In genomic region chr1:67264899-67265298, GRCh38 we compare ENCODE assay signal across 15 cellular contexts. TPM values are rescaled to one million over a fixed set of nuclear protein-coding genes. Genes with fewer than 3 reads are reported as not detected.
DNase-seq lines count a peak whose midpoint lies in the region; ATAC-seq, FAIRE-seq and TF ChIP-seq lines count a peak whose summit lies in the region.
"Had no signal": no experiment of that assay in that cellular context is flagged by ENCODE, and none has a peak within 500 bp of the region (broad histone marks: within the 10 kb centered on the region; RNA-seq: fewer than 3 reads in every experiment).

No MANE protein-coding gene starts in this region.

- peak overlapping the region; percentile 58 for H3K4me3 ChIP-seq in BLaER1
- no peak overlapping the region for H3K4me3 ChIP-seq in GM23338
- H3K4me3 ChIP-seq: SJCRH30 had no signal

- H3K36me3 Mint-ChIP-seq in activated naive CD8-positive, alpha-beta T cell treated with anti-CD3 and anti-CD28 coated beads for 36 hours, result no peaks in the 10 kb centered on the region
- no peaks in the 10 kb centered on the region for H3K36me3 Mint-ChIP-seq in GM23338 (ENCODE audit: low read depth)
- H3K36me3 Mint-ChIP-seq: CD14-positive monocyte; stimulated activated naive B cell treated with anti-CD40 and anti-IgM and Interleukin-4, amounts not matched to agents 10 μg/mL and 1 μg/mL and 100 μg/mL, for 72 hours had no signal

- H3F3A ChIP-seq in GM23338 (replicated peaks; ENCODE audit: low read depth), result no peaks in the 10 kb centered on the region

- no peak for DNase-seq in GM12892 (ENCODE audit: insufficient read length)
- no peak for DNase-seq in activated naive CD8-positive, alpha-beta T cell treated with anti-CD3 and anti-CD28 coated beads for 36 hours
- DNase-seq in GM23338 (ENCODE audit: low spot score), result no peak
- DNase-seq in HUDEP-2 (lab: John Stamatoyannopoulos, UW; ENCODE audit: unreplicated experiment in 76 of 76), result no peak
- DNase-seq: activated effector memory CD4-positive, alpha-beta T cell treated with anti-CD3 and anti-CD28 coated beads, Interleukin-2, amount 50 U/mL, for 16 hours; midbrain; NCI-H82; SJCRH30; stimulated activated naive B cell treated with anti-CD40 and anti-IgM and Interleukin-4, amounts not matched to agents 10 μg/mL and 1 μg/mL and 100 μg/mL, for 72 hours; WERI-Rb-1 had no signal

- no peak overlapping the region for H3K27ac Mint-ChIP-seq in activated naive CD8-positive, alpha-beta T cell treated with anti-CD3 and anti-CD28 coated beads for 36 hours
- H3K27ac Mint-ChIP-seq in GM23338, result no peak overlapping the region
- H3K27ac Mint-ChIP-seq: CD14-positive monocyte; stimulated activated naive B cell treated with anti-CD40 and anti-IgM and Interleukin-4, amounts not matched to agents 10 μg/mL and 1 μg/mL and 100 μg/mL, for 72 hours had no signal

- H3K9me2 ChIP-seq in GM23338 (ENCODE audit: insufficient read depth), result no peaks in the 10 kb centered on the region

- H3K9ac ChIP-seq in BLaER1, result peak overlapping the region; percentile 63

- H4K20me1 ChIP-seq in BLaER1 (no peaks in the 10 kb centered on the region), GM23338 (replicated peaks; ENCODE audit: insufficient read depth) (no peaks in the 10 kb centered on the region)

- H3K9me3 ChIP-seq in BLaER1, result peaks cover 7% of the 10 kb centered on the region; the same call in 1 of the 2 replicates
- H3K9me3 ChIP-seq: SJCRH30 had no signal

- no peak for TF ChIP-seq POLR2A in GM12892 (IDR thresholded peaks at IDR 0.05; ENCODE audit: low read depth, low read length)

- FAIRE-seq in GM12892 (lab: Jason Lieb, UNC), result peak; percentile 9

- peaks cover 4% of the 10 kb centered on the region for H3K27me3 Mint-ChIP-seq in activated naive CD8-positive, alpha-beta T cell treated with anti-CD3 and anti-CD28 coated beads for 36 hours
- H3K27me3 Mint-ChIP-seq in GM23338 (ENCODE audit: insufficient read depth, low read depth, poor library complexity), result peaks cover 4% of the 10 kb centered on the region

- H3K27ac ChIP-seq in BLaER1, result peak overlapping the region; percentile 91
- H3K27ac ChIP-seq in GM23338 (ENCODE audit: low read depth), result no peak overlapping the region
- H3K27ac ChIP-seq: SJCRH30, WERI-Rb-1 had no signal

- H3K27me3 ChIP-seq in BLaER1, result no peaks in the 10 kb centered on the region
- H3K27me3 ChIP-seq in GM23338 (ENCODE audit: insufficient read depth), result no peaks in the 10 kb centered on the region
- H3K27me3 ChIP-seq: SJCRH30 had no signal

- no peak overlapping the region for H2AFZ ChIP-seq in GM23338

- H3K4me1 Mint-ChIP-seq in activated naive CD8-positive, alpha-beta T cell treated with anti-CD3 and anti-CD28 coated beads for 36 hours, result peaks cover 29% of the 10 kb centered on the region
- peaks cover 40% of the 10 kb centered on the region for H3K4me1 Mint-ChIP-seq in GM23338

- H3K36me3 ChIP-seq in BLaER1, result 0 out of 2 replicates have a peak, but pooled peaks cover 1% of the 10 kb centered on the region
- H3K36me3 ChIP-seq in GM23338 (ENCODE audit: insufficient read depth), result no peaks in the 10 kb centered on the region
- H3K36me3 ChIP-seq: SJCRH30, WERI-Rb-1 had no signal

- H3K4me3 Mint-ChIP-seq in activated naive CD8-positive, alpha-beta T cell treated with anti-CD3 and anti-CD28 coated beads for 36 hours, result peak overlapping the region; percentile 34
- no peak overlapping the region for H3K4me3 Mint-ChIP-seq in GM23338
- H3K4me3 Mint-ChIP-seq: CD14-positive monocyte had no signal

- no peak for TF ChIP-seq CTCF in GM23338 (conservative IDR thresholded peaks at IDR 0.05; ENCODE audit: low read depth in 2 of 2)

- H3K4me2 ChIP-seq in BLaER1 (peak overlapping the region; percentile 87), GM23338 (no peak overlapping the region)

- H3K79me2 ChIP-seq in GM23338 (replicated peaks; ENCODE audit: insufficient read depth), result no peaks in the 10 kb centered on the region

- no peaks in the 10 kb centered on the region for H3K9me3 Mint-ChIP-seq in activated naive CD8-positive, alpha-beta T cell treated with anti-CD3 and anti-CD28 coated beads for 36 hours
- no peaks in the 10 kb centered on the region for H3K9me3 Mint-ChIP-seq in GM23338
- H3K9me3 Mint-ChIP-seq: CD14-positive monocyte; stimulated activated naive B cell treated with anti-CD40 and anti-IgM and Interleukin-4, amounts not matched to agents 10 μg/mL and 1 μg/mL and 100 μg/mL, for 72 hours had no signal

- peak; percentile 67 for ATAC-seq in HG03064 (IDR thresholded peaks at IDR 0.05; ENCODE audit: low read depth, unreplicated experiment)
- no peak for ATAC-seq in GM23338
- ATAC-seq in GM19455 (IDR thresholded peaks at IDR 0.05; ENCODE audit: unreplicated experiment), result no peak
- no peak for ATAC-seq in HG03045 (IDR thresholded peaks at IDR 0.05; ENCODE audit: unreplicated experiment)
- ATAC-seq: stimulated activated naive B cell treated with anti-CD40 and anti-IgM and Interleukin-4, amounts not matched to agents 10 μg/mL and 1 μg/mL and 100 μg/mL, for 72 hours had no signal

- H3K4me1 ChIP-seq in BLaER1 (peaks cover 86% of the 10 kb centered on the region), GM23338 (ENCODE audit: insufficient read depth) (peaks cover 33% of the 10 kb centered on the region)
- H3K4me1 ChIP-seq: SJCRH30 had no signal

TF ChIP-seq in GM23338, 12 proteins besides CTCF, POLR2A, EP300 and RAD21:
- TF ChIP-seq ETS1 (IDR thresholded peaks at IDR 0.05) (no peak), REST (IDR thresholded peaks at IDR 0.05; ENCODE audit: unreplicated experiment) (no peak), NANOG (IDR thresholded peaks at IDR 0.05; ENCODE audit: borderline replicate concordance) (no peak), ZNF114 (CRISPR knock-in tag; IDR thresholded peaks at IDR 0.05) (no peak), ZNF331 (CRISPR knock-in tag; IDR thresholded peaks at IDR 0.05; ENCODE audit: low read depth) (no peak), CREB1 (CRISPR knock-in tag; IDR thresholded peaks at IDR 0.05; ENCODE audit: low read depth) (no peak)

RNA-seq across cellular contexts. Expression of gene IL12RB2, which starts 42.8 kb away (rescaled TPM):
- polyA plus RNA-seq in GM12892 (2012; ENCODE audit: missing spikeins), result 0.51 TPM
- total RNA-seq in activated naive CD8-positive, alpha-beta T cell treated with anti-CD3 and anti-CD28 coated beads for 36 hours, result 10 to 100 TPM; 39.8 to 40.2 TPM
- 0.31 and 1.7 TPM in 2 replicates for total RNA-seq in GM23338 (2014; rRNA removed; shearing (Covaris generic))
- polyA plus RNA-seq in GM23338 (2016; fragmentation: Nextera tagmentation; extraction: Ambion mirVana), result 0.43 and 0.79 TPM in 2 replicates
- total RNA-seq: SJCRH30 had no signal
- polyA plus RNA-seq: CD14-positive monocyte had no signal

Comparison
In these comparisons a context has a peak if more than half of its experiments do, and no peak if none do; other contexts are left out.
1. RNA of gene IL12RB2, which starts 42.8 kb away (total RNA-seq): 39.8 to 40.2 TPM in activated naive CD8-positive, alpha-beta T cell treated with anti-CD3 and anti-CD28 coated beads for 36 hours; 0.31 to 1.7 TPM in GM23338; every median in the first group is over 10 times any median in the second.